17 cellular contexts compared by ENCODE assay signal in the genomic region with DNA sequence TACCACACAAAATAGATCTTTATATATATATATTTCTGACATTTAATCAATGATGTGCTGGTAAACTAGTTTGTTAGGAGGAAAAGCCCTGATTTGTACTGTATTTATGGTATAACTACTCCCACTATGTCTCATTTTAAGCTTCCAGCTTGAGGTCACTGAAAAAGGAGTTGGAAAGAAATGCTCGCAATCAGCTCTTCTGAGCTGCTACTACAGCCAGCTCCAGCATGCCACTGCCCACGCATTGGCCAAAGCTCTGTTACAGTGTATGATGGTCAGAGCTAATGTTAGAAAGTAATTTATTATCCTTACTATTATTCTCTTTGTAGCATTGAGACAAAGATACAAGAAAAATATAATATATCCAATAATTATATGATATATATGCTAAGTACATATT. TPM values are rescaled to one million over a fixed set of nuclear protein-coding genes. Genes with fewer than 3 reads are reported as not detected.
"Had no signal": no experiment of that assay in that cellular context is flagged by ENCODE, and none has a peak within 500 bp of the region (broad histone marks: within the 10 kb centered on the region; RNA-seq: fewer than 3 reads in every experiment).

No MANE protein-coding gene starts in this region.

- H3K4me3 ChIP-seq: coronary artery, ovary, right lobe of liver, spleen, thoracic aorta had no signal

- H3K9me3 ChIP-seq: ovary, right lobe of liver, SK-N-SH, spleen, thoracic aorta had no signal

- FAIRE-seq: endothelial cell of umbilical vein had no signal

- H3K27ac ChIP-seq: coronary artery, ovary, right lobe of liver, spleen, thoracic aorta, VCaP had no signal

- H3K9ac ChIP-seq: SK-N-SH had no signal

- H3K36me3 ChIP-seq: ovary, right lobe of liver, spleen, thoracic aorta had no signal

- ATAC-seq: stimulated activated naive CD8-positive, alpha-beta T cell treated with anti-CD3 and anti-CD28 coated beads, Interleukin-15, amount 100 ng/mL, for 72 hours had no signal

- DNase-seq: activated CD4-positive, alpha-beta memory T cell treated with anti-CD3 and anti-CD28 coated beads, Interleukin-2, amount 10 ng/mL, durations not matched to agents 7 days and 5 days; activated naive CD4-positive, alpha-beta T cell treated with anti-CD3 and anti-CD28 coated beads, Interleukin-2, amount 50 U/mL, for 16 hours; activated T-cell treated with anti-CD3 and anti-CD28 coated beads, Interleukin-2, amount 50 U/mL, for 24 hours; effector CD8-positive, alpha-beta T cell; right lobe of liver; SK-N-SH; spleen; stimulated activated CD4-positive, alpha-beta T cell treated with anti-CD3 and anti-CD28 coated beads, Interleukin-1b, Interleukin-23, amount 100 ng/mL, for 48 hours; stimulated activated naive CD8-positive, alpha-beta T cell treated with anti-CD3 and anti-CD28 coated beads, Interleukin-15, amount 100 ng/mL, for 72 hours; T-helper 1 cell; T1000 had no signal

- H3K27me3 ChIP-seq: ovary, right lobe of liver, spleen had no signal

- H3K4me2 ChIP-seq: SK-N-SH had no signal

- H3K4me1 ChIP-seq: right lobe of liver, spleen had no signal

RNA-seq across cellular contexts. Expression of gene PCED1B, which starts 55.0 kb away (rescaled TPM):
- polyA plus RNA-seq: neural cell had no signal
